Comparison of ENCODE assay signal across 1 cellular context in the genomic region with DNA sequence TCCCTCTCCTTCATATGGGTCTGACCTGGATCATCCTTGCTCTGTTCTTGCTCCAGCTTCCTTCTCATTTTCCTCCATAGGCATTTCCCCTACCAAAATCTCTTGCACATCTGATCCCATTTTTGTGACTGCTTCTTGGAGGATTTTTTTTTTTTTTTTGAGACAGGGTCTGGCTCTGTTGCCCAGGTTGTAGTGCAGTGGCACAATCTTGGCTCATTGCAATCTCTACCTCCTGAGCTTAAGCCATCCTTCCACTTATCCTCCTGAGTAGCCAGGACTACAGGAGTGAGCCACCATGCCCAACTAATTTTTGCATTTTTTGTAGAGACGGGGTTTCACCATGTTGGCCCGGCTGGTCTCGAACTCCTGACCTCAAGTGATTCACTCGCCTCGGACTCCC.
TF ChIP-seq lines count a peak whose summit lies in the region.

No MANE protein-coding gene starts in this region.

TF ChIP-seq in WTC11, 78 proteins besides CTCF, POLR2A, EP300 and RAD21:
- TF ChIP-seq NR3C1 (CRISPR knock-in tag; conservative IDR thresholded peaks at IDR 0.05; ENCODE audit: low read depth) = no peak
- TF ChIP-seq ZNF121 (CRISPR knock-in tag; IDR thresholded peaks at IDR 0.05) = peak; percentile 49; the same call in 1 of the 2 replicates
